ENCODE assay signal across 24 cellular contexts in the genomic region with DNA sequence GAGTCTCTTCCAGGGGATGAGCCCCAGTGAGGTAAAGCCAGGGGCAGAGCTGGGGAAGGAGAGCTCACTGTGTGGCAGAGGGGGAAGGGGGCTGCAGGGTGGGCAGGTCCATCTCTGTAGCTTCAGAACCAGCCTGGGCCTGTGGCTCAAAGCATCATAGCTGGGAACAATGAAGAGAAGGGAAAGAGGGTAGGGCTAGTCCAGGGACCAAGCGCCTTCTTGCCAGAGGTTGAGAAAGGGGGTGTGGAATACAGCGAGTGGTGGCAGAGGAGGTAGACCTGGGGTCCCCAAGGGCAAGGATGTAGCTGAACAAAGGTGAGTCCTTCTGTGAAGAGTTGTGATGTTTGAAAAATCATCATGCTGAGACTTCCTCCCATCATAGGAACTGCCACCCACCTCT. TPM values are rescaled to one million over a fixed set of nuclear protein-coding genes. Genes with fewer than 3 reads are reported as not detected.
"Had no signal": no experiment of that assay in that cellular context is flagged by ENCODE, and none has a peak within 500 bp of the region (broad histone marks: within the 10 kb centered on the region; RNA-seq: fewer than 3 reads in every experiment).

No MANE protein-coding gene starts in this region.

- H3K9me3 Mint-ChIP-seq: activated T-helper 2 cell treated with anti-CD3 and anti-CD28 coated beads, Interferon-gamma antibody, Interleukin-2, Interleukin-4, amounts not matched to agents 10 μg/mL and 5 μg/mL and 100 μg/mL, durations not matched to agents 14 hours and 24 hours and 36 hours had no signal

- H3K27ac ChIP-seq: neutrophil, sigmoid colon, spleen, thoracic aorta had no signal

- H3K27me3 Mint-ChIP-seq: activated CD8-positive, alpha-beta T cell treated with anti-CD3 and anti-CD28 coated beads for 36 hours had no signal

- H3K4me1 ChIP-seq: sigmoid colon, spleen had no signal

- H3K79me2 ChIP-seq: parathyroid adenoma had no signal

- H3K9ac ChIP-seq: parathyroid adenoma had no signal

- H3K36me3 ChIP-seq: cardiac muscle cell, neutrophil, sigmoid colon, spleen, thoracic aorta had no signal

- DNase-seq: activated B cell treated with CpG ODN at 0.5 μM for 24 hours; activated CD4-positive, alpha-beta T cell treated with anti-CD3 and anti-CD28 coated beads for 48 hours; activated CD8-positive, alpha-beta T cell treated with anti-CD3 and anti-CD28 coated beads for 36 hours; activated naive CD4-positive, alpha-beta T cell treated with Interleukin-2 at 50 U/mL for 16 hours; activated naive CD8-positive, alpha-beta T cell treated with anti-CD3 and anti-CD28 coated beads, Interleukin-2, amount 10 ng/mL, durations not matched to agents 7 days and 5 days; activated T-cell treated with anti-CD3 and anti-CD28 coated beads, Interleukin-2, amount 50 U/mL, for 1 hour; amygdala; dermis blood vessel endothelial cell; hypothalamus; mammary epithelial cell; sigmoid colon; spleen; stimulated activated CD4-positive, alpha-beta T cell treated with anti-CD3 and anti-CD28 coated beads, Interleukin-4, amount 100 ng/mL, for 4 hours; stimulated activated naive B cell treated with anti-CD40 and anti-IgM and Interleukin-4, amounts not matched to agents 10 μg/mL and 1 μg/mL and 100 μg/mL, for 72 hours had no signal

- ATAC-seq: activated CD8-positive, alpha-beta T cell treated with anti-CD3 and anti-CD28 coated beads for 36 hours; left lobe of liver; stimulated activated naive B cell treated with anti-CD40 and anti-IgM and Interleukin-4, amounts not matched to agents 10 μg/mL and 1 μg/mL and 100 μg/mL, for 72 hours had no signal

- H3K4me1 Mint-ChIP-seq: activated B cell treated with CpG ODN at 0.5 μM for 24 hours; stimulated activated naive B cell treated with anti-CD40 and anti-IgM and Interleukin-4, amounts not matched to agents 10 μg/mL and 1 μg/mL and 100 μg/mL, for 72 hours had no signal

- H3K36me3 Mint-ChIP-seq: activated naive CD8-positive, alpha-beta T cell treated with anti-CD3 and anti-CD28 coated beads, Interleukin-2, amount 10 ng/mL, durations not matched to agents 7 days and 5 days had no signal

- H3K27ac Mint-ChIP-seq: activated B cell treated with CpG ODN at 0.5 μM for 24 hours; activated CD8-positive, alpha-beta T cell treated with anti-CD3 and anti-CD28 coated beads for 36 hours; activated naive CD8-positive, alpha-beta T cell treated with anti-CD3 and anti-CD28 coated beads, Interleukin-2, amount 10 ng/mL, durations not matched to agents 7 days and 5 days; activated T-helper 2 cell treated with anti-CD3 and anti-CD28 coated beads, Interferon-gamma antibody, Interleukin-2, Interleukin-4, amounts not matched to agents 10 μg/mL and 5 μg/mL and 100 μg/mL, durations not matched to agents 14 hours and 24 hours and 36 hours; stimulated activated naive B cell treated with anti-CD40 and anti-IgM and Interleukin-4, amounts not matched to agents 10 μg/mL and 1 μg/mL and 100 μg/mL, for 72 hours; T-helper 2 cell treated with Interferon-gamma antibody and Interleukin-4, amounts not matched to agents 5 μg/mL and 100 μg/mL, for 36 hours had no signal

- H3K4me3 ChIP-seq: cardiac muscle cell, sigmoid colon, spleen, thoracic aorta had no signal

- H3K27me3 ChIP-seq: cardiac muscle cell had no signal

- H3K9me3 ChIP-seq: neutrophil, sigmoid colon, thoracic aorta had no signal

- H3K4me3 Mint-ChIP-seq: activated B cell treated with CpG ODN at 0.5 μM for 24 hours; activated CD8-positive, alpha-beta T cell treated with anti-CD3 and anti-CD28 coated beads for 36 hours; activated naive CD8-positive, alpha-beta T cell treated with anti-CD3 and anti-CD28 coated beads, Interleukin-2, amount 10 ng/mL, durations not matched to agents 7 days and 5 days; stimulated activated naive B cell treated with anti-CD40 and anti-IgM and Interleukin-4, amounts not matched to agents 10 μg/mL and 1 μg/mL and 100 μg/mL, for 72 hours; T-helper 2 cell treated with Interferon-gamma antibody and Interleukin-4, amounts not matched to agents 5 μg/mL and 100 μg/mL, for 36 hours had no signal

RNA-seq across cellular contexts. Expression of gene PLA2G3, which starts 1.2 kb away (rescaled TPM):
- total RNA-seq: activated B cell treated with CpG ODN at 0.5 μM for 24 hours; activated CD8-positive, alpha-beta T cell treated with anti-CD3 and anti-CD28 coated beads for 36 hours; activated naive CD8-positive, alpha-beta T cell treated with anti-CD3 and anti-CD28 coated beads, Interleukin-2, amount 10 ng/mL, durations not matched to agents 7 days and 5 days; activated T-helper 2 cell treated with anti-CD3 and anti-CD28 coated beads, Interferon-gamma antibody, Interleukin-2, Interleukin-4, amounts not matched to agents 10 μg/mL and 5 μg/mL and 100 μg/mL, durations not matched to agents 14 hours and 24 hours and 36 hours; dermis blood vessel endothelial cell; epithelial cell of proximal tubule; left lobe of liver; mammary epithelial cell; mononuclear cell; sigmoid colon; spleen; thoracic aorta; ureter had no signal
- polyA plus RNA-seq: mammary epithelial cell, spleen had no signal

RNA-seq across cellular contexts. Expression of gene INPP5J, which starts 18.8 kb away (rescaled TPM):
- total RNA-seq: dermis blood vessel endothelial cell, mononuclear cell had no signal
